ENCODE assay signal across 1 cellular context in genomic region chr13:21987793-21988192, GRCh38.
TF ChIP-seq lines count a peak whose summit lies in the region.

No MANE protein-coding gene starts in this region.

TF ChIP-seq in K562, 482 proteins besides CTCF, POLR2A, EP300 and RAD21 (continued from another document and continues in another):
- TF ChIP-seq CAMTA2 (CRISPR knock-in tag; conservative IDR thresholded peaks at IDR 0.05) (no peak), RCOR1 (IDR thresholded peaks at IDR 0.05; ENCODE audit: borderline replicate concordance in 1 of 2, low read depth in 2 of 2, low read length in 2 of 2) (peak; percentile 86 to 98), ZKSCAN3 (CRISPR knock-in tag; IDR thresholded peaks at IDR 0.05) (no peak), MED1 (CRISPR knock-in tag; IDR thresholded peaks at IDR 0.05; ENCODE audit: borderline replicate concordance) (no peak), BRCA1 (IDR thresholded peaks at IDR 0.05) (no peak), BRCA1 (CRISPR knock-in tag; IDR thresholded peaks at IDR 0.05) (no peak), REST (CRISPR knock-in tag; IDR thresholded peaks at IDR 0.05; ENCODE audit: low read depth) (no peak), E2F5 (CRISPR knock-in tag; IDR thresholded peaks at IDR 0.05) (no peak), ZMIZ1 (IDR thresholded peaks at IDR 0.05; ENCODE audit: low read depth in 2 of 2, low read length in 2 of 2) (peak in 1 of 2 experiments; percentile 81; a peak in 2 of 4 replicates), BACH1 (tag; IDR thresholded peaks at IDR 0.05) (no peak), KDM1A (IDR thresholded peaks at IDR 0.05) (peak; percentile 90 to 94), ILF3 (IDR thresholded peaks at IDR 0.05; ENCODE audit: borderline replicate concordance) (no peak), RBM34 (IDR thresholded peaks at IDR 0.05; ENCODE audit: borderline replicate concordance, insufficient read depth, low read length) (no peak), MTF1 (CRISPR knock-in tag; IDR thresholded peaks at IDR 0.05; ENCODE audit: borderline replicate concordance) (no peak), SREBF2 (CRISPR knock-in tag; IDR thresholded peaks at IDR 0.05) (no peak), ZNF830 (CRISPR knock-in tag; IDR thresholded peaks at IDR 0.05) (no peak), ZFX (CRISPR knock-in tag; IDR thresholded peaks at IDR 0.05) (no peak), ARNT (IDR thresholded peaks at IDR 0.05) (0 out of 4 replicates have a peak, but pooled peaks of 1 of the 2 experiments have one; percentile 30), ZNF507 (tag; conservative IDR thresholded peaks at IDR 0.05) (no peak), NR2C2 (CRISPR knock-in tag; IDR thresholded peaks at IDR 0.05) (no peak), NR2C2 (tag; IDR thresholded peaks at IDR 0.05) (no peak), HBP1 (CRISPR knock-in tag; IDR thresholded peaks at IDR 0.05) (no peak), E2F6 (IDR thresholded peaks at IDR 0.05; ENCODE audit: borderline replicate concordance in 1 of 2, extremely low read depth in 1 of 2, insufficient read depth in 1 of 2, insufficient read length in 1 of 2, low read depth in 1 of 2, low read length in 1 of 2, poor library complexity in 1 of 2, severe bottlenecking in 1 of 2) (no peak), ZBTB12 (CRISPR knock-in tag; IDR thresholded peaks at IDR 0.05) (no peak), KLF13 (tag; IDR thresholded peaks at IDR 0.05; ENCODE audit: borderline replicate concordance, low read depth) (no peak), ZNF780A (CRISPR knock-in tag; IDR thresholded peaks at IDR 0.05) (no peak), ZNF324 (CRISPR knock-in tag; IDR thresholded peaks at IDR 0.05) (no peak), FOSL1 (tag; conservative IDR thresholded peaks at IDR 0.05) (peak; percentile 82), KLF1 (tag; IDR thresholded peaks at IDR 0.05) (no peak), SFPQ (IDR thresholded peaks at IDR 0.05; ENCODE audit: low read depth, low read length) (no peak), EP400 (IDR thresholded peaks at IDR 0.05) (no peak), TFE3 (CRISPR knock-in tag; IDR thresholded peaks at IDR 0.05) (no peak), KAT7 (CRISPR knock-in tag; IDR thresholded peaks at IDR 0.05; ENCODE audit: borderline replicate concordance) (no peak), HDAC3 (IDR thresholded peaks at IDR 0.05; ENCODE audit: borderline replicate concordance, partially characterized antibody) (peak; percentile 71), THAP7 (CRISPR knock-in tag; IDR thresholded peaks at IDR 0.05) (no peak), ZNF146 (CRISPR knock-in tag; IDR thresholded peaks at IDR 0.05; ENCODE audit: unreplicated experiment) (no peak), HLTF (IDR thresholded peaks at IDR 0.05) (no peak), KAT2B (IDR thresholded peaks at IDR 0.05; ENCODE audit: low read depth, low read length) (no peak), NFE2 (IDR thresholded peaks at IDR 0.05; ENCODE audit: low read depth) (no peak), SRSF9 (IDR thresholded peaks at IDR 0.05; ENCODE audit: borderline replicate concordance, low read depth, low read length) (no peak), MBD2 (IDR thresholded peaks at IDR 0.05; ENCODE audit: borderline replicate concordance, low read depth) (no peak), SNRNP70 (optimal IDR thresholded peaks at IDR 0.05; ENCODE audit: low read depth, low read length) (no peak), TAF15 (IDR thresholded peaks at IDR 0.05; ENCODE audit: low read depth, low read length) (no peak), ZNF699 (CRISPR knock-in tag; IDR thresholded peaks at IDR 0.05; ENCODE audit: insufficient replicate concordance) (no peak), PML (IDR thresholded peaks at IDR 0.05; ENCODE audit: low read length) (peak; percentile 63; the same call in 1 of the 2 replicates), HNRNPLL (IDR thresholded peaks at IDR 0.05; ENCODE audit: low read depth, low read length, poor library complexity, severe bottlenecking) (no peak), ARID1B (IDR thresholded peaks at IDR 0.05) (peak; percentile 93), CEBPB (tag; IDR thresholded peaks at IDR 0.05) (no peak), SP1 (CRISPR knock-in tag; IDR thresholded peaks at IDR 0.05) (no peak), SP2 (IDR thresholded peaks at IDR 0.05; ENCODE audit: extremely low read depth, low read depth, low read length, poor library complexity, severe bottlenecking) (no peak), TCFL5 (CRISPR knock-in tag; conservative IDR thresholded peaks at IDR 0.05) (no peak), MCM3 (IDR thresholded peaks at IDR 0.05) (no peak), YBX1 (IDR thresholded peaks at IDR 0.05) (no peak), HOMEZ (CRISPR knock-in tag; IDR thresholded peaks at IDR 0.05) (no peak), SMARCE1 (IDR thresholded peaks at IDR 0.05) (peak; percentile 85; the same call in 1 of the 2 replicates), TCF7L2 (IDR thresholded peaks at IDR 0.05; ENCODE audit: low read depth, low read length) (no peak), ZNF668 (CRISPR knock-in tag; IDR thresholded peaks at IDR 0.05) (no peak)
